1 cellular context compared by ENCODE assay signal in genomic region chr3:37909067-37909911, GRCh38.
TF ChIP-seq lines count a peak whose summit lies in the region.

No MANE protein-coding gene starts in this region.

TF ChIP-seq in K562, 482 proteins besides CTCF, POLR2A, EP300 and RAD21 (continued from another document):
- TF ChIP-seq ZKSCAN8 (CRISPR knock-in tag; IDR thresholded peaks at IDR 0.05), result 0 out of 2 replicates have a peak, but pooled peaks have one; percentile 14
- TF ChIP-seq ZBTB7A (IDR thresholded peaks at IDR 0.05; ENCODE audit: borderline replicate concordance, control insufficient read depth, low read depth, low read length), result no peak
- TF ChIP-seq ARNT (IDR thresholded peaks at IDR 0.05), result no peak
- peak; percentile 26; the same call in 1 of the 2 replicates for TF ChIP-seq GABPA (tag; conservative IDR thresholded peaks at IDR 0.05; ENCODE audit: low read depth)
- no peak for TF ChIP-seq RBBP5 (IDR thresholded peaks at IDR 0.05; ENCODE audit: borderline replicate concordance, insufficient read depth, low read length, poor library complexity, severe bottlenecking)
- no peak for TF ChIP-seq ZNF76 (CRISPR knock-in tag; IDR thresholded peaks at IDR 0.05; ENCODE audit: borderline replicate concordance)
- TF ChIP-seq PYGO2 (tag; IDR thresholded peaks at IDR 0.05), result no peak
- TF ChIP-seq TBP (optimal IDR thresholded peaks at IDR 0.05; ENCODE audit: low read depth, low read length), result no peak
- TF ChIP-seq, protein P1, sequence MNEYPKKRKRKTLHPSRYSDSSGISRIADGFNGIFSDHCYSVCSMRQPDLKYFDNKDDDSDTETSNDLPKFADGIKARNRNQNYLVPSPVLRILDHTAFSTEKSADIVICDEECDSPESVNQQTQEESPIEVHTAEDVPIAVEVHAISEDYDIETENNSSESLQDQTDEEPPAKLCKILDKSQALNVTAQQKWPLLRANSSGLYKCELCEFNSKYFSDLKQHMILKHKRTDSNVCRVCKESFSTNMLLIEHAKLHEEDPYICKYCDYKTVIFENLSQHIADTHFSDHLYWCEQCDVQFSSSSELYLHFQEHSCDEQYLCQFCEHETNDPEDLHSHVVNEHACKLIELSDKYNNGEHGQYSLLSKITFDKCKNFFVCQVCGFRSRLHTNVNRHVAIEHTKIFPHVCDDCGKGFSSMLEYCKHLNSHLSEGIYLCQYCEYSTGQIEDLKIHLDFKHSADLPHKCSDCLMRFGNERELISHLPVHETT (CRISPR knock-in tag; conservative IDR thresholded peaks at IDR 0.05 in 1 of 2, IDR thresholded peaks at IDR 0.05 in 1 of 2), result peak in 1 of 2 experiments; percentile 55; a peak in 1 of 4 replicates
- TF ChIP-seq ZNF589 (CRISPR knock-in tag; IDR thresholded peaks at IDR 0.05; ENCODE audit: low read depth), result 0 out of 2 replicates have a peak, but pooled peaks have one; percentile 37
- no peak for TF ChIP-seq ZNF165 (CRISPR knock-in tag; IDR thresholded peaks at IDR 0.05; ENCODE audit: borderline replicate concordance)
- TF ChIP-seq NFE2 (IDR thresholded peaks at IDR 0.05; ENCODE audit: low read depth), result peak; percentile 23; the same call in 1 of the 2 replicates
- TF ChIP-seq ZNF780A (CRISPR knock-in tag; IDR thresholded peaks at IDR 0.05), result no peak
- no peak for TF ChIP-seq NR2C1 (IDR thresholded peaks at IDR 0.05)
- 0 out of 2 replicates have a peak, but pooled peaks have one; percentile 22 for TF ChIP-seq NR2C1 (tag; IDR thresholded peaks at IDR 0.05)
- TF ChIP-seq ZNF444 (CRISPR knock-in tag; IDR thresholded peaks at IDR 0.05), result no peak
- TF ChIP-seq TRIM28 (IDR thresholded peaks at IDR 0.05), result no peak
- no peak for TF ChIP-seq ZNF217 (CRISPR knock-in tag; IDR thresholded peaks at IDR 0.05)
- TF ChIP-seq ZNF175 (CRISPR knock-in tag; IDR thresholded peaks at IDR 0.05; ENCODE audit: low read depth), result peak; percentile 57; the same call in 1 of the 2 replicates
- TF ChIP-seq MAFG (tag; conservative IDR thresholded peaks at IDR 0.05), result no peak
- TF ChIP-seq ZNF133 (CRISPR knock-in tag; IDR thresholded peaks at IDR 0.05), result no peak
